Comparison of ENCODE assay signal across 8 cellular contexts in genomic region chr6:149484733-149485700, GRCh38. TPM values are rescaled to one million over a fixed set of nuclear protein-coding genes. Genes with fewer than 3 reads are reported as not detected.
DNase-seq lines count a peak whose midpoint lies in the region; ATAC-seq, FAIRE-seq and TF ChIP-seq lines count a peak whose summit lies in the region.

Gene ZC3H12D (minus strand): TSS chr6:149485014. CDS start chr6:149474543, 10,471 bp downstream.

- intact Hi-C loops in posterior vena cava (cut with DNase I) = no loop called here

- H3K9me3 ChIP-seq in osteoblast (ENCODE audit: low read depth, low read length) = no peaks in the 10 kb centered on the region

- DNase-seq in CD1c-positive myeloid dendritic cell (ENCODE audit: extremely low spot score) (peak; percentile 67), HL-60 (ENCODE audit: low read depth in 1 of 2, low spot score in 1 of 2) (peak; percentile 44 to 75), dermis blood vessel endothelial cell (peak; percentile 42), osteoblast (ENCODE audit: insufficient read length, low spot score, missing footprints) (peak; percentile 72), frontal cortex (ENCODE audit: low spot score in 2 of 2) (no peak), posterior vena cava (ENCODE audit: low spot score) (no peak)
- peak; percentile 57 to 58 for DNase-seq in activated CD4-positive, alpha-beta T cell treated with anti-CD3 and anti-CD28 coated beads for 24 hours (ENCODE audit: low read depth in 2 of 2)

- FAIRE-seq in frontal cortex (lab: Jason Lieb, UNC) = no peak

- H3K36me3 ChIP-seq in osteoblast (ENCODE audit: insufficient read depth, low read length) = no peaks in the 10 kb centered on the region

- H3K4me1 ChIP-seq in osteoblast (ENCODE audit: insufficient read depth, low read length) = peaks cover 16% of the 10 kb centered on the region

- no peaks in the 10 kb centered on the region for H4K20me1 ChIP-seq in osteoblast (ENCODE audit: insufficient read depth, low read length)

- TF ChIP-seq CTCF in HL-60 (IDR thresholded peaks at IDR 0.05; ENCODE audit: insufficient read depth, low read length) (peak; percentile 33), osteoblast (IDR thresholded peaks at IDR 0.05; ENCODE audit: extremely low read depth, low read depth, low read length) (peak; percentile 11)

- H3K79me2 ChIP-seq in osteoblast (ENCODE audit: insufficient read depth, low read length) = no peaks in the 10 kb centered on the region

- peak; percentile 40 for ATAC-seq in GM19468 (IDR thresholded peaks at IDR 0.05; ENCODE audit: extremely low read depth, unreplicated experiment)

- peak within 1 kb of the TSS; percentile 57 for H2AFZ ChIP-seq in osteoblast (ENCODE audit: low read length)

- H3K27me3 ChIP-seq in HL-60 (ENCODE audit: insufficient read depth, poor library complexity, severe bottlenecking) (no peaks in the 10 kb centered on the region), osteoblast (ENCODE audit: insufficient read depth, low read length) (no peaks in the 10 kb centered on the region)

- peak within 1 kb of the TSS; percentile 99 for H3K27ac ChIP-seq in HL-60 (replicated peaks)
- no peak within 1 kb of the TSS for H3K27ac ChIP-seq in osteoblast (ENCODE audit: low read depth, low read length)

- H3K4me3 ChIP-seq in HL-60 (replicated peaks; ENCODE audit: insufficient read depth, low read length) (peak within 1 kb of the TSS; percentile 33), osteoblast (ENCODE audit: insufficient read depth, low read length) (no peak within 1 kb of the TSS)

- peak within 1 kb of the TSS; percentile 37 for H3K4me2 ChIP-seq in osteoblast (ENCODE audit: insufficient read depth, low read length)

RNA-seq across cellular contexts. Expression of gene ZC3H12D, which starts in this region (rescaled TPM):
- total RNA-seq in dermis blood vessel endothelial cell = 0.17 and 0.23 TPM in 2 replicates
- total RNA-seq in osteoblast = under 0.01 and 0.29 TPM in 2 replicates
- total RNA-seq in frontal cortex = 0.41 TPM
- 1 to 10 TPM; 1.8 to 2.2 TPM for total RNA-seq in posterior vena cava

Comparison
In these comparisons a context has a peak if more than half of its experiments do, and no peak if none do; other contexts are left out.
1. Peak in DNase-seq in dermis blood vessel endothelial cell; RNA of the gene not detected or under 1 TPM.
2. Peak in DNase-seq and H3K4me2 ChIP-seq in osteoblast; RNA of the gene not detected or under 1 TPM.
3. DNase-seq: peak in CD1c-positive myeloid dendritic cell (single experiment), HL-60 (2 of 2) and activated CD4-positive, alpha-beta T cell treated with anti-CD3 and anti-CD28 coated beads for 24 hours (2 of 2); none in frontal cortex (0 of 2) and posterior vena cava (single experiment).